Comparison of ENCODE assay signal across 16 cellular contexts in genomic region chr11:134734446-134734845, GRCh38.
"Had no signal": no experiment of that assay in that cellular context is flagged by ENCODE, and none has a peak within 500 bp of the region (broad histone marks: within the 10 kb centered on the region; RNA-seq: fewer than 3 reads in every experiment).

No MANE protein-coding gene starts in this region.

- H3K9me3 ChIP-seq: adrenal gland, body of pancreas, esophagus squamous epithelium, left ventricle myocardium inferior, stomach had no signal

- H3K27me3 ChIP-seq: adrenal gland, body of pancreas had no signal

- H3K9me3 Mint-ChIP-seq: activated CD4-positive, alpha-beta memory T cell treated with anti-CD3 and anti-CD28 coated beads, Interleukin-2, amount 10 ng/mL, durations not matched to agents 7 days and 5 days; memory B cell; neural crest cell had no signal

- H3K4me3 Mint-ChIP-seq: activated CD4-positive, alpha-beta memory T cell treated with anti-CD3 and anti-CD28 coated beads, Interleukin-2, amount 10 ng/mL, durations not matched to agents 7 days and 5 days; memory B cell; neural crest cell had no signal

- ATAC-seq: body of pancreas had no signal

- H3K4me1 Mint-ChIP-seq: activated CD4-positive, alpha-beta memory T cell treated with anti-CD3 and anti-CD28 coated beads, Interleukin-2, amount 10 ng/mL, durations not matched to agents 7 days and 5 days; memory B cell had no signal

- H3K36me3 ChIP-seq: adrenal gland, esophagus squamous epithelium, left ventricle myocardium inferior, stomach had no signal

- H3K27me3 Mint-ChIP-seq: activated CD4-positive, alpha-beta memory T cell treated with anti-CD3 and anti-CD28 coated beads, Interleukin-2, amount 10 ng/mL, durations not matched to agents 7 days and 5 days; memory B cell had no signal

- H3K4me3 ChIP-seq: adrenal gland, body of pancreas, esophagus squamous epithelium, left ventricle myocardium inferior, stomach had no signal

- FAIRE-seq: urothelium cell line had no signal

- DNase-seq: activated CD4-positive, alpha-beta memory T cell treated with anti-CD3 and anti-CD28 coated beads, Interleukin-2, amount 10 ng/mL, durations not matched to agents 7 days and 5 days; activated CD8-positive, alpha-beta memory T cell treated with anti-CD3 and anti-CD28 coated beads, Interleukin-2, amount 50 U/mL, for 48 hours; activated naive CD4-positive, alpha-beta T cell; body of pancreas; esophagus squamous epithelium; foreskin fibroblast; left ventricle myocardium inferior; retina; stimulated activated CD4-positive, alpha-beta T cell treated with anti-CD3 and anti-CD28 coated beads, Interleukin-15, amount 100 ng/mL, for 24 hours; stimulated activated CD4-positive, alpha-beta T cell treated with anti-CD3 and anti-CD28 coated beads, Interleukin-4, amount 100 ng/mL, for 24 hours; stomach; T-helper 9 cell had no signal

- H3K36me3 Mint-ChIP-seq: memory B cell had no signal

- H3K4me1 ChIP-seq: body of pancreas, esophagus squamous epithelium had no signal

- H3K27ac Mint-ChIP-seq: activated CD4-positive, alpha-beta memory T cell treated with anti-CD3 and anti-CD28 coated beads, Interleukin-2, amount 10 ng/mL, durations not matched to agents 7 days and 5 days; memory B cell had no signal

- H3K27ac ChIP-seq: adrenal gland, body of pancreas, esophagus squamous epithelium, left ventricle myocardium inferior, stomach had no signal
